22 cellular contexts compared by ENCODE assay signal in genomic region chr4:22614114-22614513, GRCh38.
"Had no signal": no experiment of that assay in that cellular context is flagged by ENCODE, and none has a peak within 500 bp of the region (broad histone marks: within the 10 kb centered on the region; RNA-seq: fewer than 3 reads in every experiment).

No MANE protein-coding gene starts in this region.

- ATAC-seq: foreskin keratinocyte; gastrocnemius medialis; left cardiac atrium; lower lobe of right lung; naive thymus-derived CD4-positive, alpha-beta T cell had no signal

- H3K9me3 ChIP-seq: esophagus muscularis mucosa, gastrocnemius medialis, heart right ventricle, lower lobe of right lung had no signal

- H3K27ac ChIP-seq: coronary artery, dorsolateral prefrontal cortex, esophagus muscularis mucosa, foreskin keratinocyte, gastrocnemius medialis, heart right ventricle, lower lobe of right lung had no signal

- H3K36me3 ChIP-seq: esophagus muscularis mucosa, gastrocnemius medialis, heart right ventricle, lower lobe of right lung had no signal

- H3K4me3 ChIP-seq: coronary artery, dorsolateral prefrontal cortex, esophagus muscularis mucosa, gastrocnemius medialis, heart right ventricle, lower lobe of right lung had no signal

- H3K27me3 ChIP-seq: esophagus muscularis mucosa, foreskin keratinocyte, gastrocnemius medialis, heart right ventricle had no signal

- DNase-seq: dermis blood vessel endothelial cell; dorsolateral prefrontal cortex; effector CD4-positive, alpha-beta T cell; effector memory CD4-positive, alpha-beta T cell; foreskin keratinocyte; gastrocnemius medialis; glutamatergic neuron; head of caudate nucleus; heart right ventricle; hippocampal formation; left cardiac atrium; lower lobe of right lung; mammary epithelial cell; mesendoderm; midbrain; naive thymus-derived CD4-positive, alpha-beta T cell had no signal

- FAIRE-seq: colon, endothelial cell of umbilical vein, islet of Langerhans, keratinocyte had no signal

- H3K4me1 ChIP-seq: foreskin keratinocyte, gastrocnemius medialis, heart right ventricle, lower lobe of right lung had no signal
